In the genomic region with DNA sequence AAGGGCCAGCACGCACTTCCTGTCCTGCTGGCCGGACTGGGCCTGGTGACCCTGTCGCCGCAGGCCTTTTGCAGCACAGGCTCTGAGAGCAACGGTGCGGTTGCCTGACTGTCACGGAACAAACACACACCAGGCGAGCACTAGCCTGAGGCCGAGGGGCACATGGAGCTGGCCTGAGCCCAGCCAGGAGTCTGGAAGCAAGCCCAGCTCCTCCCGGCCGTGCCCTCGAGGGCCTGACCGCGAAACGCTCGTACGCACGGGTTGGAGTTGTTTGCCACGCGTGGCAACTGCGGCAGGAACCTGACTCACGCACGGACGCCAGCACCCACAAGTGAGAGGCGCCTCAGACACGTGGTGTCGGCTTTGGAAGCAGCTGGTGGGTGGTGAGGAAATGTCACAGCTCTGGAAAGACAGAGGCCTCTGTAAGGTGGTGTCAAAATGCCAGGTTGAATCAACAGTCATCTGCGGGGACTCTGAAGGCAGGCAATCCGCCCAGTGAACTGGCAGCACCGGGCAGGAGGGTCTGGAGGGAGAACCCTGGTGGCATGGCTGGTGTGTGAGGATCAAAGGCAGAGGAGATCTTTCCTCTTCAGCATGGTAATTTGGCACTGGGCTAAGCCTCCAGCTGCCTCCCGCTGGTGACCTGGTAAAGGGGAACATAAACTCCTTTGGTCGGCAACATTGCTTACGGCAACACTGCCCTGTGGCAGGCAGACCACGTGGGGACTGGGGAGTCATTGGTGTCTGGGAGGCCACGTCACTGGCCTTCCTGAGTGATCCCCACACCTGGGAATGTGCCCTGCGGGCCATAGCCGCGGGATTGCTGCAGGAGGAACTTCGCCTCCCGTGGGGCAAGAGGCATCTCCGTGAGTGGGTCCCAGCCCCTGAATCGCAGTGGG, we compare ENCODE assay signal across 9 cellular contexts. TPM values are rescaled to one million over a fixed set of nuclear protein-coding genes. Genes with fewer than 3 reads are reported as not detected.
DNase-seq lines count a peak whose midpoint lies in the region; ATAC-seq and TF ChIP-seq lines count a peak whose summit lies in the region.
"Had no signal": no experiment of that assay in that cellular context is flagged by ENCODE, and none has a peak within 500 bp of the region (broad histone marks: within the 10 kb centered on the region; RNA-seq: fewer than 3 reads in every experiment).

No MANE protein-coding gene starts in this region.

- intact Hi-C loops in CD8-positive, alpha-beta T cell (cut with DNase I, micrococcal nuclease): no loop called here

- TF ChIP-seq CTCF in CD8-positive, alpha-beta T cell (IDR thresholded peaks at IDR 0.05): no peak
- no peak for TF ChIP-seq CTCF in brain microvascular endothelial cell (IDR thresholded peaks at IDR 0.05; ENCODE audit: low read depth, low read length, missing control alignments)

- no peaks in the 10 kb centered on the region for H3K9me3 ChIP-seq in CD8-positive, alpha-beta T cell (ENCODE audit: low read length)

- POLR2A ChIA-PET in CD8-positive, alpha-beta T cell (lab: Charles Lee): interaction anchor here (0.9 kb wide), 1 partner anchor 97 kb away, joined by 3 read pairs; no protein-coding TSS in a partner anchor

- H3K4me3 ChIP-seq in CD8-positive, alpha-beta T cell (ENCODE audit: low read depth, low read length): no peak overlapping the region
- no peak overlapping the region for H3K4me3 ChIP-seq in brain microvascular endothelial cell (ENCODE audit: low read depth, low read length)

- no peaks in the 10 kb centered on the region for H3K27me3 ChIP-seq in CD8-positive, alpha-beta T cell (ENCODE audit: insufficient read depth, low read length)
- H3K27me3 ChIP-seq in brain microvascular endothelial cell (replicated peaks): no peaks in the 10 kb centered on the region

- no peaks in the 10 kb centered on the region for H3K36me3 ChIP-seq in CD8-positive, alpha-beta T cell (ENCODE audit: insufficient read depth, low read length)
- no peaks in the 10 kb centered on the region for H3K36me3 ChIP-seq in brain microvascular endothelial cell (replicated peaks)

- peak; percentile 58 for ATAC-seq in CD8-positive, alpha-beta T cell
- ATAC-seq in HG03135 (IDR thresholded peaks at IDR 0.05; ENCODE audit: unreplicated experiment) (no peak), GM19455 (IDR thresholded peaks at IDR 0.05; ENCODE audit: unreplicated experiment) (no peak)

- H3K4me3 Mint-ChIP-seq in CD8-positive, alpha-beta T cell: no peak overlapping the region

- no peaks in the 10 kb centered on the region for H3K9me3 Mint-ChIP-seq in CD8-positive, alpha-beta T cell

- peaks cover 3% of the 10 kb centered on the region for H3K4me1 Mint-ChIP-seq in CD8-positive, alpha-beta T cell (ENCODE audit: low read depth)

- in situ Hi-C loops in brain microvascular endothelial cell (cut with HindIII; ENCODE audit: low pct_ligation_motif_present, low sequenced_read_pairs): no loop called here

- H3K27me3 Mint-ChIP-seq in CD8-positive, alpha-beta T cell (ENCODE audit: low read depth): peaks cover 3% of the 10 kb centered on the region

- no peak overlapping the region for H3K27ac Mint-ChIP-seq in CD8-positive, alpha-beta T cell

- no peaks in the 10 kb centered on the region for H3K36me3 Mint-ChIP-seq in CD8-positive, alpha-beta T cell

- CTCF ChIA-PET in CD8-positive, alpha-beta T cell (lab: Charles Lee): interaction anchor here (1.1 to 1.9 kb wide), 3 partner anchors 34 to 97 kb away, joined by 3 to 12 read pairs (median 3); no protein-coding TSS in a partner anchor

- DNase-seq in CD8-positive, alpha-beta T cell: peak in 2 of 7 experiments; percentile 54 to 72
- DNase-seq in NCI-H1092 treated with DMSO at 0.1 percent for 48 hours (lab: John Stamatoyannopoulos, UW) (peak; percentile 5), activated gamma-delta T cell treated with Interleukin-2 at 50 U/mL for 16 hours (peak; percentile 49), occipital lobe (lab: John Stamatoyannopoulos, UW) (peak; percentile 33), Kasumi-1 (lab: John Stamatoyannopoulos, UW) (no peak), brain microvascular endothelial cell (no peak)

- peaks cover 8% of the 10 kb centered on the region for H3K4me1 ChIP-seq in CD8-positive, alpha-beta T cell (ENCODE audit: insufficient read depth, low read length)

- no peak overlapping the region for H3K27ac ChIP-seq in CD8-positive, alpha-beta T cell (ENCODE audit: low read depth, low read length)
- no peak overlapping the region for H3K27ac ChIP-seq in brain microvascular endothelial cell

RNA-seq across cellular contexts. Expression of a gene that starts 15.3 kb away (rescaled TPM):
- total RNA-seq in CD8-positive, alpha-beta T cell: not detected
- not detected for total RNA-seq in occipital lobe
- total RNA-seq: urinary bladder had no signal

RNA-seq across cellular contexts. Expression of a gene that starts 30.2 kb away (rescaled TPM):
- total RNA-seq in CD8-positive, alpha-beta T cell: not detected
- total RNA-seq in occipital lobe: not detected
- total RNA-seq: urinary bladder had no signal

RNA-seq across cellular contexts. Expression of a gene that starts 57.3 kb away (rescaled TPM):
- total RNA-seq in CD8-positive, alpha-beta T cell: under 1 TPM; 0.11 to 0.14 TPM
- 32.6 TPM for total RNA-seq in occipital lobe

Comparison
In these comparisons a context has a peak if more than half of its experiments do, and no peak if none do; other contexts are left out.
1. DNase-seq: peak in NCI-H1092 treated with DMSO at 0.1 percent for 48 hours (single experiment), activated gamma-delta T cell treated with Interleukin-2 at 50 U/mL for 16 hours (single experiment) and occipital lobe (single experiment); none in Kasumi-1 (0 of 2) and brain microvascular endothelial cell (single experiment).
2. RNA of a gene that starts 57.3 kb away (total RNA-seq): 32.6 TPM in occipital lobe (single experiment); 0.11 to 0.14 TPM in CD8-positive, alpha-beta T cell; every median in the first group is over 10 times any median in the second.